Comparison of ENCODE assay signal across 1 cellular context in the genomic region with DNA sequence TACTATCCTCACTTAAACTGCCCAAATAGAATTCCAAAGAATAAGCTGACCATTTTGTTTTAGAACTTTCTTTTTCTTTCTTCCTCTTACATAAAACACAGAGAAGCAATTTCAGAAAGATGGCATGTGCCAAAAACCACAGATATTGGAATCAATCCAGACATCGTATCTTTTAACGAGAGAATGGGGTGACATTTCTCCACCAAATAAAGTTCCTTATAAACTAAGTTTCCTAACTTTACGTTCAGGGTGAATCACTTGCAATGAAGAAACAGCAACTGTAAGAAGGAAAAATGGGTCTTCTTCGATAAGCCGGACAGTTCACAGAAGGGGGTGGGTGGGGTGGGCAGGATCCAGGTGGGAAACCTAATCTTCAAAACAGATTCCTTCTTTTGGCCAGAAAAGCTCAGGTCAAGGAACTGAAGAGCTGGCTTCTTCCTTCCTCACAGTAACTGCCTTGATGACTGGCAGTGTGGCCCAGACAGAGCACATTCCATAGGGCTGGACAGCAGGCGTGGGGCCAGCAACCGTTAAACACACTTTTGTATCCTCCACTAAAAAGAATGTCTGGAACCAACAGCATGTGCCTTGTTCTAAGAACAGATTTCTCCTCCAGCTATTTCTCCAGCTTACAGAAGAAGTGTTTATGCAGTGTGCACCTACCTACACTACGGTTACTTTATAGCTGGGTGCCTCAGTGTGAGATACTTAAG.
TF ChIP-seq lines count a peak whose summit lies in the region.

No MANE protein-coding gene starts in this region.

TF ChIP-seq in GM23338, 12 proteins besides CTCF, POLR2A, EP300 and RAD21 (continued from another document):
- TF ChIP-seq, protein P1, sequence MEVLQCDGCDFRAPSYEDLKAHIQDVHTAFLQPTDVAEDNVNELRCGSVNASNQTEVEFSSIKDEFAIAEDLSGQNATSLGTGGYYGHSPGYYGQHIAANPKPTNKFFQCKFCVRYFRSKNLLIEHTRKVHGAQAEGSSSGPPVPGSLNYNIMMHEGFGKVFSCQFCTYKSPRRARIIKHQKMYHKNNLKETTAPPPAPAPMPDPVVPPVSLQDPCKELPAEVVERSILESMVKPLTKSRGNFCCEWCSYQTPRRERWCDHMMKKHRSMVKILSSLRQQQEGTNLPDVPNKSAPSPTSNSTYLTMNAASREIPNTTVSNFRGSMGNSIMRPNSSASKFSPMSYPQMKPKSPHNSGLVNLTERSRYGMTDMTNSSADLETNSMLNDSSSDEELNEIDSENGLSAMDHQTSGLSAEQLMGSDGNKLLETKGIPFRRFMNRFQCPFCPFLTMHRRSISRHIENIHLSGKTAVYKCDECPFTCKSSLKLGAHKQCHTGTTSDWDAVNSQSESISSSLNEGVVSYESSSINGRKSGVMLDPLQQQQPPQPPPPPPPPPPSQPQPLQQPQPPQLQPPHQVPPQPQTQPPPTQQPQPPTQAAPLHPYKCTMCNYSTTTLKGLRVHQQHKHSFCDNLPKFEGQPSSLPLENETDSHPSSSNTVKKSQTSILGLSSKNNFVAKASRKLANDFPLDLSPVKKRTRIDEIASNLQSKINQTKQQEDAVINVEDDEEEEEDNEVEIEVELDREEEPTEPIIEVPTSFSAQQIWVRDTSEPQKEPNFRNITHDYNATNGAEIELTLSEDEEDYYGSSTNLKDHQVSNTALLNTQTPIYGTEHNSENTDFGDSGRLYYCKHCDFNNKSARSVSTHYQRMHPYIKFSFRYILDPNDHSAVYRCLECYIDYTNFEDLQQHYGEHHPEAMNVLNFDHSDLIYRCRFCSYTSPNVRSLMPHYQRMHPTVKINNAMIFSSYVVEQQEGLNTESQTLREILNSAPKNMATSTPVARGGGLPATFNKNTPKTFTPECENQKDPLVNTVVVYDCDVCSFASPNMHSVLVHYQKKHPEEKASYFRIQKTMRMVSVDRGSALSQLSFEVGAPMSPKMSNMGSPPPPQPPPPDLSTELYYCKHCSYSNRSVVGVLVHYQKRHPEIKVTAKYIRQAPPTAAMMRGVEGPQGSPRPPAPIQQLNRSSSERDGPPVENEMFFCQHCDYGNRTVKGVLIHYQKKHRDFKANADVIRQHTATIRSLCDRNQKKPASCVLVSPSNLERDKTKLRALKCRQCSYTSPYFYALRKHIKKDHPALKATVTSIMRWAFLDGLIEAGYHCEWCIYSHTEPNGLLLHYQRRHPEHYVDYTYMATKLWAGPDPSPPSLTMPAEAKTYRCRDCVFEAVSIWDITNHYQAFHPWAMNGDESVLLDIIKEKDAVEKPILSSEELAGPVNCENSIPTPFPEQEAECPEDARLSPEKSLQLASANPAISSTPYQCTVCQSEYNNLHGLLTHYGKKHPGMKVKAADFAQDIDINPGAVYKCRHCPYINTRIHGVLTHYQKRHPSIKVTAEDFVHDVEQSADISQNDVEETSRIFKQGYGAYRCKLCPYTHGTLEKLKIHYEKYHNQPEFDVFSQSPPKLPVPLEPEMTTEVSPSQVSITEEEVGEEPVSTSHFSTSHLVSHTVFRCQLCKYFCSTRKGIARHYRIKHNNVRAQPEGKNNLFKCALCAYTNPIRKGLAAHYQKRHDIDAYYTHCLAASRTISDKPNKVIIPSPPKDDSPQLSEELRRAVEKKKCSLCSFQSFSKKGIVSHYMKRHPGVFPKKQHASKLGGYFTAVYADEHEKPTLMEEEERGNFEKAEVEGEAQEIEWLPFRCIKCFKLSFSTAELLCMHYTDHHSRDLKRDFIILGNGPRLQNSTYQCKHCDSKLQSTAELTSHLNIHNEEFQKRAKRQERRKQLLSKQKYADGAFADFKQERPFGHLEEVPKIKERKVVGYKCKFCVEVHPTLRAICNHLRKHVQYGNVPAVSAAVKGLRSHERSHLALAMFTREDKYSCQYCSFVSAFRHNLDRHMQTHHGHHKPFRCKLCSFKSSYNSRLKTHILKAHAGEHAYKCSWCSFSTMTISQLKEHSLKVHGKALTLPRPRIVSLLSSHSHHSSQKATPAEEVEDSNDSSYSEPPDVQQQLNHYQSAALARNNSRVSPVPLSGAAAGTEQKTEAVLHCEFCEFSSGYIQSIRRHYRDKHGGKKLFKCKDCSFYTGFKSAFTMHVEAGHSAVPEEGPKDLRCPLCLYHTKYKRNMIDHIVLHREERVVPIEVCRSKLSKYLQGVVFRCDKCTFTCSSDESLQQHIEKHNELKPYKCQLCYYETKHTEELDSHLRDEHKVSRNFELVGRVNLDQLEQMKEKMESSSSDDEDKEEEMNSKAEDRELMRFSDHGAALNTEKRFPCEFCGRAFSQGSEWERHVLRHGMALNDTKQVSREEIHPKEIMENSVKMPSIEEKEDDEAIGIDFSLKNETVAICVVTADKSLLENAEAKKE (CRISPR knock-in tag; IDR thresholded peaks at IDR 0.05) = no peak
- TF ChIP-seq STAT1 (IDR thresholded peaks at IDR 0.05; ENCODE audit: unreplicated experiment) = no peak
- TF ChIP-seq EZH2phosphoT487 (IDR thresholded peaks at IDR 0.05; ENCODE audit: unreplicated experiment) = no peak
- no peak for TF ChIP-seq ZNF114 (CRISPR knock-in tag; IDR thresholded peaks at IDR 0.05)
